8 cellular contexts compared by ENCODE assay signal in the genomic region with DNA sequence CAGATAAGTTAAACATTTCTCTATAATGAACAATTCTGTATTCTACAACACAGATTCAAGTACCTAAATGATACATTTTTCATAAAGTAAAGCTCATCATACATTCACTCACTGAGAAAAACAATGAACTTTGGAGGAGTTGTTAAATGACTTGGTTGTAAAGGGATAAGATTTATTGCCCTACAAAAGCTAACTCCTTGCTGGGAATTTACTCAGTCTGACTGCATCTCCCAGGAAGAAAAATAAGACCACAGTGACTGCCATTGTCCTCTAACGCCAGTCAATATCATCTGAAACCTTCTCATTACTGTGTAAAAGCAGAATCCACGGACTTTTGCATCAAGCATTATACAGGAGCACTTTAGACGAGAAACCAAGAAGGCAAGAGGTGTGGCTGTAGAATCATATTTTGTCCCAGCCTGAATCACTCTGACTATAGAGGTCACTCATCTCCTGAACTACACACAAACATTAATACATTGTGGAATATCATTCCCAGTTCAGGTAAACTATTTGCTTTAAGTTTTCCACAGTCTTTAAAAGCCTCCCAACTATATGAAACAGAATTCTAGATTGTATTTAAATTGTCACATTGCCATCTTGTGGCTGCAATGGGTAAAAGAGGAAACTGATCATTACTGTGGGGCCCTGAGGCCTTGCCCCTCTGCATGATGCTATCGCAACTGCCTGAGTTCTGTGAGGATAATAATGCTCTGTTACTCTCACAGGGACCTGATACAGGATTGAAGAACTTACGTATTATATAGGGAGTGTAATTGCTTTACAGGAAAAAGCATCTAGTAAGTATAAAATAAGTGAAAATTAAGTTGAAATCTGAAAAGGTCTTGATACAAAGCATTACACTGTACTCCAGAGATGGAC.
A peak's percentile ranks its signal among the peaks of the same experiment; 100 is the strongest.
DNase-seq lines count a peak whose midpoint lies in the region; ATAC-seq, FAIRE-seq and TF ChIP-seq lines count a peak whose summit lies in the region.

No MANE protein-coding gene starts in this region.

- DNase-seq in AG20443 (ENCODE audit: low spot score), result peak; percentile 9
- DNase-seq in GM12891 (ENCODE audit: insufficient read length, low spot score), result no peak
- DNase-seq in NCI-H1048 (lab: John Stamatoyannopoulos, UW), result peak; percentile 8
- DNase-seq in left lobe of liver (ENCODE audit: low spot score), result no peak
- DNase-seq in GM12892 (ENCODE audit: insufficient read length), result no peak

- no peak for TF ChIP-seq POLR2A in GM12891 (IDR thresholded peaks at IDR 0.05; ENCODE audit: low read depth, low read length)
- no peak for TF ChIP-seq POLR2A in GM12892 (IDR thresholded peaks at IDR 0.05; ENCODE audit: low read depth, low read length)

- no peak overlapping the region for H3K27ac ChIP-seq in VCaP

- peak; percentile 66 for TF ChIP-seq CTCF in VCaP (conservative IDR thresholded peaks at IDR 0.05)

- FAIRE-seq in GM12891 (lab: Jason Lieb, UNC) (no peak), GM12892 (lab: Jason Lieb, UNC) (no peak)

- ATAC-seq in HG02623 (IDR thresholded peaks at IDR 0.05; ENCODE audit: unreplicated experiment) (peak; percentile 82), left lobe of liver (peak; percentile 65), HG03457 (IDR thresholded peaks at IDR 0.05; ENCODE audit: unreplicated experiment) (no peak)

TF ChIP-seq in GM12891, 5 proteins besides CTCF, POLR2A, EP300 and RAD21:
- TF ChIP-seq SPI1 (IDR thresholded peaks at IDR 0.05; ENCODE audit: low read depth, low read length) (0 out of 2 replicates have a peak, but pooled peaks have one; percentile 22), POLR2AphosphoS5 (IDR thresholded peaks at IDR 0.05; ENCODE audit: low read depth, low read length) (no peak)
TF ChIP-seq in GM12891: peak in this region for 1.

Comparison
In these comparisons a context has a peak if more than half of its experiments do, and no peak if none do; other contexts are left out.
1. DNase-seq: peak in AG20443 (single experiment) and NCI-H1048 (single experiment); none in GM12891 (single experiment), left lobe of liver (single experiment) and GM12892 (single experiment).